In genomic region chr1:116758456-116758815, GRCh38 we compare ENCODE assay signal across 8 cellular contexts. TPM values are rescaled to one million over a fixed set of nuclear protein-coding genes. Genes with fewer than 3 reads are reported as not detected.
A peak's percentile ranks its signal among the peaks of the same experiment; 100 is the strongest.
DNase-seq lines count a peak whose midpoint lies in the region; ATAC-seq, FAIRE-seq and TF ChIP-seq lines count a peak whose summit lies in the region.
"Not testable (repeated sequence)": the region's sequence is repeated elsewhere in the genome, so short reads cannot be mapped to it uniquely, and the experiment has no call there.
"Had no signal": no experiment of that assay in that cellular context is flagged by ENCODE, and none has a peak within 500 bp of the region (broad histone marks: within the 10 kb centered on the region; RNA-seq: fewer than 3 reads in every experiment).

No MANE protein-coding gene starts in this region.

- peaks cover 44% of the 10 kb centered on the region for H3K4me1 Mint-ChIP-seq in T-helper 1 cell treated with Interleukin-12 subunit alpha and Interleukin-12 subunit beta and Interleukin-4 antibody, amounts not matched to agents 30 μg/mL and 1 μg/mL, for 36 hours (ENCODE audit: low read depth)
- peaks cover 47% of the 10 kb centered on the region for H3K4me1 Mint-ChIP-seq in activated CD4-positive, alpha-beta memory T cell treated with anti-CD3 and anti-CD28 coated beads, Interleukin-2, amount 10 ng/mL, durations not matched to agents 7 days and 5 days
- H3K4me1 Mint-ChIP-seq in activated T-cell treated with anti-CD3 and anti-CD28 coated beads, Interleukin-2, amount 50 U/mL, for 72 hours (ENCODE audit: low read depth): peaks cover 38% of the 10 kb centered on the region
- peaks cover 48% of the 10 kb centered on the region for H3K4me1 Mint-ChIP-seq in activated naive CD8-positive, alpha-beta T cell (ENCODE audit: low read depth)
- peaks cover 76 to 79% of the 10 kb centered on the region in 2 donors for H3K4me1 Mint-ChIP-seq in immature natural killer cell

- peak overlapping the region in 7 of 21 experiments; percentile 28 to 92 (median 73) for H3K27ac ChIP-seq in skin epidermis

- not testable (repeated sequence) for TF ChIP-seq POLR2A in GM12892 (IDR thresholded peaks at IDR 0.05; ENCODE audit: low read depth, low read length)

- H3K9me3 Mint-ChIP-seq in T-helper 1 cell treated with Interleukin-12 subunit alpha and Interleukin-12 subunit beta and Interleukin-4 antibody, amounts not matched to agents 30 μg/mL and 1 μg/mL, for 36 hours; activated CD4-positive, alpha-beta memory T cell treated with anti-CD3 and anti-CD28 coated beads, Interleukin-2, amount 10 ng/mL, durations not matched to agents 7 days and 5 days; activated T-cell treated with anti-CD3 and anti-CD28 coated beads, Interleukin-2, amount 50 U/mL, for 72 hours; activated naive CD8-positive, alpha-beta T cell (ENCODE audit: low read depth); immature natural killer cell: not testable (repeated sequence)

- peaks cover 88% of the 10 kb centered on the region for H3K36me3 Mint-ChIP-seq in T-helper 1 cell treated with Interleukin-12 subunit alpha and Interleukin-12 subunit beta and Interleukin-4 antibody, amounts not matched to agents 30 μg/mL and 1 μg/mL, for 36 hours (ENCODE audit: low read depth)
- H3K36me3 Mint-ChIP-seq in activated CD4-positive, alpha-beta memory T cell treated with anti-CD3 and anti-CD28 coated beads, Interleukin-2, amount 10 ng/mL, durations not matched to agents 7 days and 5 days (ENCODE audit: low read depth): peaks cover 90% of the 10 kb centered on the region
- H3K36me3 Mint-ChIP-seq in activated T-cell treated with anti-CD3 and anti-CD28 coated beads, Interleukin-2, amount 50 U/mL, for 72 hours (ENCODE audit: insufficient read depth in 2 of 2): peaks cover 65 to 85% of the 10 kb centered on the region in 2 donors
- H3K36me3 Mint-ChIP-seq in activated naive CD8-positive, alpha-beta T cell: peaks cover 62% of the 10 kb centered on the region
- peaks cover 36 to 64% (median 49%) of the 10 kb centered on the region in 3 donors for H3K36me3 Mint-ChIP-seq in immature natural killer cell

- POLR2A ChIA-PET in activated CD4-positive, alpha-beta memory T cell treated with anti-CD3 and anti-CD28 coated beads, Interleukin-2, amount 10 ng/mL, durations not matched to agents 7 days and 5 days (lab: Charles Lee): interaction anchor here (1.5 to 15.7 kb wide), 9 partner anchors 7 to 302 kb away, joined by 3 to 283 read pairs (median 25); partner anchors contain the start of gene TTF2

- H3K27ac Mint-ChIP-seq in T-helper 1 cell treated with Interleukin-12 subunit alpha and Interleukin-12 subunit beta and Interleukin-4 antibody, amounts not matched to agents 30 μg/mL and 1 μg/mL, for 36 hours: peak overlapping the region; percentile 87
- peak overlapping the region; percentile 91 for H3K27ac Mint-ChIP-seq in activated CD4-positive, alpha-beta memory T cell treated with anti-CD3 and anti-CD28 coated beads, Interleukin-2, amount 10 ng/mL, durations not matched to agents 7 days and 5 days
- H3K27ac Mint-ChIP-seq in activated T-cell treated with anti-CD3 and anti-CD28 coated beads, Interleukin-2, amount 50 U/mL, for 72 hours: peak overlapping the region; percentile 99
- H3K27ac Mint-ChIP-seq in activated naive CD8-positive, alpha-beta T cell: peak overlapping the region; percentile 100
- peak overlapping the region; percentile 78 to 93 (median 89) for H3K27ac Mint-ChIP-seq in immature natural killer cell

- peak; percentile 38 for FAIRE-seq in GM12892 (lab: Jason Lieb, UNC)

- CTCF ChIA-PET in activated CD4-positive, alpha-beta memory T cell treated with anti-CD3 and anti-CD28 coated beads, Interleukin-2, amount 10 ng/mL, durations not matched to agents 7 days and 5 days (lab: Charles Lee): interaction anchor here (0.8 to 2.3 kb wide), 5 partner anchors 10 to 303 kb away, joined by 3 to 18 read pairs (median 4); no protein-coding TSS in a partner anchor

- H3K4me3 ChIP-seq in skin epidermis: peak overlapping the region in 6 of 7 experiments; percentile 3 to 43 (median 19)

- peak overlapping the region; percentile 97 for H3K4me3 Mint-ChIP-seq in T-helper 1 cell treated with Interleukin-12 subunit alpha and Interleukin-12 subunit beta and Interleukin-4 antibody, amounts not matched to agents 30 μg/mL and 1 μg/mL, for 36 hours
- peak overlapping the region; percentile 99 for H3K4me3 Mint-ChIP-seq in activated CD4-positive, alpha-beta memory T cell treated with anti-CD3 and anti-CD28 coated beads, Interleukin-2, amount 10 ng/mL, durations not matched to agents 7 days and 5 days
- peak overlapping the region; percentile 98 to 99 for H3K4me3 Mint-ChIP-seq in activated T-cell treated with anti-CD3 and anti-CD28 coated beads, Interleukin-2, amount 50 U/mL, for 72 hours
- H3K4me3 Mint-ChIP-seq in activated naive CD8-positive, alpha-beta T cell: peak overlapping the region; percentile 97
- H3K4me3 Mint-ChIP-seq in immature natural killer cell: peak overlapping the region; percentile 92 to 99 (median 96)

- ATAC-seq in activated T-cell treated with anti-CD3 and anti-CD28 coated beads, Interleukin-2, amount 50 U/mL, for 72 hours (replicated peaks in 1 of 2): peak; percentile 10 to 19

- not testable (repeated sequence) for H3K27me3 Mint-ChIP-seq in T-helper 1 cell treated with Interleukin-12 subunit alpha and Interleukin-12 subunit beta and Interleukin-4 antibody, amounts not matched to agents 30 μg/mL and 1 μg/mL, for 36 hours (ENCODE audit: low read depth); activated CD4-positive, alpha-beta memory T cell treated with anti-CD3 and anti-CD28 coated beads, Interleukin-2, amount 10 ng/mL, durations not matched to agents 7 days and 5 days; activated T-cell treated with anti-CD3 and anti-CD28 coated beads, Interleukin-2, amount 50 U/mL, for 72 hours (ENCODE audit: low read depth); activated naive CD8-positive, alpha-beta T cell; immature natural killer cell (ENCODE audit: low read depth in 3 of 3)

- DNase-seq in GM12892 (ENCODE audit: insufficient read length); activated CD4-positive, alpha-beta memory T cell treated with anti-CD3 and anti-CD28 coated beads, Interleukin-2, amount 10 ng/mL, durations not matched to agents 7 days and 5 days; immature natural killer cell: not testable (repeated sequence)
- peak in 1 of 2 donors; percentile 46 for DNase-seq in activated T-cell treated with anti-CD3 and anti-CD28 coated beads, Interleukin-2, amount 50 U/mL, for 72 hours

RNA-seq across cellular contexts. Expression of gene CD2, which starts 4.2 kb away (rescaled TPM):
- not detected for polyA plus RNA-seq in GM12892 (2012; ENCODE audit: missing spikeins)
- 100 to 1,000 TPM; 329 to 340 TPM for total RNA-seq in activated CD4-positive, alpha-beta memory T cell treated with anti-CD3 and anti-CD28 coated beads, Interleukin-2, amount 10 ng/mL, durations not matched to agents 7 days and 5 days
- 100 to 1,000 TPM; 232 to 298 TPM for total RNA-seq in activated T-cell treated with anti-CD3 and anti-CD28 coated beads, Interleukin-2, amount 50 U/mL, for 72 hours
- 100 to 1,000 TPM; 246 to 341 (median 325) TPM for polyA plus RNA-seq in immature natural killer cell
- total RNA-seq: A673 had no signal
